In the genomic region with DNA sequence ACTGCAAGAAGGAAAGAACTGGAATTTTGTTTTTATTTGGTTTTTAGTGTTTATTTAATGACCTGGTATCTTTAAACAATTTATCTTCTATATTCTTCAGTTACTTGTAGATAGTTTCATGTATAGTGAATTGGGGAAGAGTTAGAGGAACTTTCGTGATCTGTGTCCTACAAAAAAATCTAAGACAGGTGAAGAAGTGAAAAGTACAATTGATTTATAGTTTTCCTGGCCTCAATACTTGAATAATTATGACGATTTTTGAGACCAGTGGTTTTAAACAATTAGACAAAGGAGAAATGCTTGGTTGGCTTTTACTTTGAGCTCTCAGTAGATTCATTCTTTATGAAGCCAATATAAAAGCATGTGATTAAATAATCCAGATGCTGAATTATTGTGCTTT, we compare ENCODE assay signal across 9 cellular contexts. TPM values are rescaled to one million over a fixed set of nuclear protein-coding genes. Genes with fewer than 3 reads are reported as not detected.
A peak's percentile ranks its signal among the peaks of the same experiment; 100 is the strongest.
DNase-seq lines count a peak whose midpoint lies in the region; ATAC-seq and TF ChIP-seq lines count a peak whose summit lies in the region.
"Had no signal": no experiment of that assay in that cellular context is flagged by ENCODE, and none has a peak within 500 bp of the region (broad histone marks: within the 10 kb centered on the region; RNA-seq: fewer than 3 reads in every experiment).

No MANE protein-coding gene starts in this region.

- peak overlapping the region; percentile 58; the same call in 1 of the 2 replicates for H3K9ac ChIP-seq in iPS-20b (ENCODE audit: low read depth, low read length)

- ATAC-seq in WTC11 (no peak), upper lobe of right lung (no peak), GM18505 (IDR thresholded peaks at IDR 0.05; ENCODE audit: unreplicated experiment) (no peak)

- POLR2A ChIA-PET in MCF 10A (lab: Yijun Ruan, JAX) = interaction anchor here (0.5 to 6.2 kb wide), 9 partner anchors 8 to 1563 kb away, joined by 3 to 63 read pairs (median 3); a partner anchor contains a TSS
- POLR2A ChIA-PET in WTC11 (lab: Charles Lee) = no interaction called here

- H3K4me1 Mint-ChIP-seq in MCF 10A (ENCODE audit: insufficient read depth, unreplicated experiment) (peaks cover 28% of the 10 kb centered on the region), WTC11 (peaks cover 50% of the 10 kb centered on the region)

- no peaks in the 10 kb centered on the region for H3K9me3 Mint-ChIP-seq in MCF 10A (ENCODE audit: unreplicated experiment)
- H3K9me3 Mint-ChIP-seq in WTC11 = no peaks in the 10 kb centered on the region

- TF ChIP-seq CTCF in MCF 10A (IDR thresholded peaks at IDR 0.05; ENCODE audit: unreplicated experiment) = no peak
- TF ChIP-seq CTCF in breast epithelium (IDR thresholded peaks at IDR 0.05) = no peak
- TF ChIP-seq CTCF in WTC11 (IDR thresholded peaks at IDR 0.05) = no peak
- no peak for TF ChIP-seq CTCF in upper lobe of right lung (IDR thresholded peaks at IDR 0.05)

- peak overlapping the region in 1 of 3 donors; percentile 9 for H3K4me3 ChIP-seq in breast epithelium
- H3K4me3 ChIP-seq in iPS-20b (ENCODE audit: low read length) = peak overlapping the region; percentile 99
- H3K4me3 ChIP-seq in upper lobe of right lung = peak overlapping the region; percentile 72

- H3K9me3 ChIP-seq in breast epithelium = no peaks in the 10 kb centered on the region
- no peaks in the 10 kb centered on the region for H3K9me3 ChIP-seq in iPS-20b (ENCODE audit: insufficient read depth, low read depth, low read length)
- H3K9me3 ChIP-seq in upper lobe of right lung = no peaks in the 10 kb centered on the region
- H3K9me3 ChIP-seq: right atrium auricular region had no signal

- DNase-seq in MCF 10A (ENCODE audit: unreplicated experiment) (no peak), breast epithelium (ENCODE audit: low spot score in 2 of 2) (no peak), WTC11 (ENCODE audit: low spot score) (no peak), upper lobe of right lung (no peak), NCI-H446 (lab: John Stamatoyannopoulos, UW) (no peak)
- no peak for DNase-seq in stimulated activated CD4-positive, alpha-beta T cell treated with anti-CD3 and anti-CD28 coated beads, Interleukin-4, amount 100 ng/mL, for 24 hours

- no peaks in the 10 kb centered on the region for H3K36me3 ChIP-seq in breast epithelium
- H3K36me3 ChIP-seq in iPS-20b (ENCODE audit: insufficient read depth, low read depth, low read length) = no peaks in the 10 kb centered on the region
- no peaks in the 10 kb centered on the region for H3K36me3 ChIP-seq in upper lobe of right lung
- H3K36me3 ChIP-seq: right atrium auricular region had no signal

- H3K36me3 Mint-ChIP-seq in MCF 10A (ENCODE audit: insufficient read depth, unreplicated experiment) (peaks cover 22% of the 10 kb centered on the region), WTC11 (no peaks in the 10 kb centered on the region)

- H3K27me3 ChIP-seq in breast epithelium (no peaks in the 10 kb centered on the region), iPS-20b (ENCODE audit: insufficient read depth, low read length) (no peaks in the 10 kb centered on the region), upper lobe of right lung (no peaks in the 10 kb centered on the region)
- H3K27me3 ChIP-seq: right atrium auricular region had no signal

- CTCF ChIA-PET in MCF 10A (lab: Yijun Ruan, JAX) (interaction anchor here (0.6 to 1.6 kb wide), 5 partner anchors 8 to 224 kb away, joined by 3 to 6 read pairs (median 4); no protein-coding TSS in a partner anchor), WTC11 (lab: Charles Lee) (no interaction called here)

- BruUV-seq in MCF 10A (replicated peaks; lab: Mats Ljungman, UMichigan) = no TSS peak

- H3K27me3 Mint-ChIP-seq in MCF 10A (ENCODE audit: insufficient read depth, unreplicated experiment) (no peaks in the 10 kb centered on the region), WTC11 (ENCODE audit: low read depth) (no peaks in the 10 kb centered on the region)

- H3K4me1 ChIP-seq in breast epithelium = peaks cover 0 to 11% of the 10 kb centered on the region in 2 donors
- peaks cover 14% of the 10 kb centered on the region; the same call in 1 of the 2 replicates for H3K4me1 ChIP-seq in iPS-20b (ENCODE audit: insufficient read depth, low read length)
- H3K4me1 ChIP-seq in upper lobe of right lung = peaks cover 39% of the 10 kb centered on the region

- intact Hi-C loops in MCF 10A (cut with micrococcal nuclease) (loop anchor here (5.0 to 10.0 kb wide), 2 partner anchors 370 to 1507 kb away; a partner anchor contains a TSS), breast epithelium (cut with DNase I; ENCODE audit: low total_unique reads) (no loop called here), upper lobe of right lung (cut with DNase I) (no loop called here)

- H3K4me3 Mint-ChIP-seq in MCF 10A (ENCODE audit: unreplicated experiment) = peak overlapping the region; percentile 84
- peak overlapping the region; percentile 40 for H3K4me3 Mint-ChIP-seq in WTC11

- H3K27ac Mint-ChIP-seq in MCF 10A (ENCODE audit: low read depth, unreplicated experiment) (peak overlapping the region; percentile 99), WTC11 (peak overlapping the region; percentile 5; the same call in 1 of the 2 replicates)

- no peak for TF ChIP-seq POLR2A in breast epithelium (IDR thresholded peaks at IDR 0.05)
- no peak for TF ChIP-seq POLR2A in GM18505 (IDR thresholded peaks at IDR 0.05; ENCODE audit: borderline replicate concordance, extremely low read depth, insufficient read depth, insufficient read length)

- H3K27ac ChIP-seq in breast epithelium (no peak overlapping the region), iPS-20b (ENCODE audit: low read length) (no peak overlapping the region), upper lobe of right lung (peak overlapping the region; percentile 0)

TF ChIP-seq in WTC11, 78 proteins besides CTCF, POLR2A, EP300 and RAD21:
- TF ChIP-seq, protein P1, sequence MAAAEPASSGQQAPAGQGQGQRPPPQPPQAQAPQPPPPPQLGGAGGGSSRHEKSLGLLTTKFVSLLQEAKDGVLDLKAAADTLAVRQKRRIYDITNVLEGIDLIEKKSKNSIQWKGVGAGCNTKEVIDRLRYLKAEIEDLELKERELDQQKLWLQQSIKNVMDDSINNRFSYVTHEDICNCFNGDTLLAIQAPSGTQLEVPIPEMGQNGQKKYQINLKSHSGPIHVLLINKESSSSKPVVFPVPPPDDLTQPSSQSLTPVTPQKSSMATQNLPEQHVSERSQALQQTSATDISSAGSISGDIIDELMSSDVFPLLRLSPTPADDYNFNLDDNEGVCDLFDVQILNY (CRISPR knock-in tag; IDR thresholded peaks at IDR 0.05) = no peak
- TF ChIP-seq FOXK1 (CRISPR knock-in tag; IDR thresholded peaks at IDR 0.05) = no peak
- TF ChIP-seq, protein P2, sequence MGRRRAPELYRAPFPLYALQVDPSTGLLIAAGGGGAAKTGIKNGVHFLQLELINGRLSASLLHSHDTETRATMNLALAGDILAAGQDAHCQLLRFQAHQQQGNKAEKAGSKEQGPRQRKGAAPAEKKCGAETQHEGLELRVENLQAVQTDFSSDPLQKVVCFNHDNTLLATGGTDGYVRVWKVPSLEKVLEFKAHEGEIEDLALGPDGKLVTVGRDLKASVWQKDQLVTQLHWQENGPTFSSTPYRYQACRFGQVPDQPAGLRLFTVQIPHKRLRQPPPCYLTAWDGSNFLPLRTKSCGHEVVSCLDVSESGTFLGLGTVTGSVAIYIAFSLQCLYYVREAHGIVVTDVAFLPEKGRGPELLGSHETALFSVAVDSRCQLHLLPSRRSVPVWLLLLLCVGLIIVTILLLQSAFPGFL (CRISPR knock-in tag; IDR thresholded peaks at IDR 0.05; ENCODE audit: borderline replicate concordance) = no peak
- TF ChIP-seq NFYB (CRISPR knock-in tag; conservative IDR thresholded peaks at IDR 0.05; ENCODE audit: low read depth) = no peak
- no peak for TF ChIP-seq TEAD4 (CRISPR knock-in tag; IDR thresholded peaks at IDR 0.05)
- TF ChIP-seq, protein P3, sequence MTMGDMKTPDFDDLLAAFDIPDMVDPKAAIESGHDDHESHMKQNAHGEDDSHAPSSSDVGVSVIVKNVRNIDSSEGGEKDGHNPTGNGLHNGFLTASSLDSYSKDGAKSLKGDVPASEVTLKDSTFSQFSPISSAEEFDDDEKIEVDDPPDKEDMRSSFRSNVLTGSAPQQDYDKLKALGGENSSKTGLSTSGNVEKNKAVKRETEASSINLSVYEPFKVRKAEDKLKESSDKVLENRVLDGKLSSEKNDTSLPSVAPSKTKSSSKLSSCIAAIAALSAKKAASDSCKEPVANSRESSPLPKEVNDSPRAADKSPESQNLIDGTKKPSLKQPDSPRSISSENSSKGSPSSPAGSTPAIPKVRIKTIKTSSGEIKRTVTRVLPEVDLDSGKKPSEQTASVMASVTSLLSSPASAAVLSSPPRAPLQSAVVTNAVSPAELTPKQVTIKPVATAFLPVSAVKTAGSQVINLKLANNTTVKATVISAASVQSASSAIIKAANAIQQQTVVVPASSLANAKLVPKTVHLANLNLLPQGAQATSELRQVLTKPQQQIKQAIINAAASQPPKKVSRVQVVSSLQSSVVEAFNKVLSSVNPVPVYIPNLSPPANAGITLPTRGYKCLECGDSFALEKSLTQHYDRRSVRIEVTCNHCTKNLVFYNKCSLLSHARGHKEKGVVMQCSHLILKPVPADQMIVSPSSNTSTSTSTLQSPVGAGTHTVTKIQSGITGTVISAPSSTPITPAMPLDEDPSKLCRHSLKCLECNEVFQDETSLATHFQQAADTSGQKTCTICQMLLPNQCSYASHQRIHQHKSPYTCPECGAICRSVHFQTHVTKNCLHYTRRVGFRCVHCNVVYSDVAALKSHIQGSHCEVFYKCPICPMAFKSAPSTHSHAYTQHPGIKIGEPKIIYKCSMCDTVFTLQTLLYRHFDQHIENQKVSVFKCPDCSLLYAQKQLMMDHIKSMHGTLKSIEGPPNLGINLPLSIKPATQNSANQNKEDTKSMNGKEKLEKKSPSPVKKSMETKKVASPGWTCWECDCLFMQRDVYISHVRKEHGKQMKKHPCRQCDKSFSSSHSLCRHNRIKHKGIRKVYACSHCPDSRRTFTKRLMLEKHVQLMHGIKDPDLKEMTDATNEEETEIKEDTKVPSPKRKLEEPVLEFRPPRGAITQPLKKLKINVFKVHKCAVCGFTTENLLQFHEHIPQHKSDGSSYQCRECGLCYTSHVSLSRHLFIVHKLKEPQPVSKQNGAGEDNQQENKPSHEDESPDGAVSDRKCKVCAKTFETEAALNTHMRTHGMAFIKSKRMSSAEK (CRISPR knock-in tag; IDR thresholded peaks at IDR 0.05; ENCODE audit: borderline replicate concordance) = no peak
- TF ChIP-seq RELA (CRISPR knock-in tag; IDR thresholded peaks at IDR 0.05; ENCODE audit: borderline replicate concordance) = no peak
TF ChIP-seq in WTC11: peak in this region for 0.

RNA-seq across cellular contexts. Expression of a gene that starts 7.5 kb away (rescaled TPM):
- total RNA-seq in MCF 10A (2022) = 32.1 and 36.5 TPM in 2 replicates
- 10 to 100 TPM; 42.4 to 51.1 (median 43.9) TPM for total RNA-seq in breast epithelium
- 30.0 to 31.0 TPM (median 30.4 TPM) in 3 replicates for total RNA-seq in WTC11 (2021)
- 43.8 TPM for total RNA-seq in upper lobe of right lung

RNA-seq across cellular contexts. Expression of a gene that starts 7.6 kb away (rescaled TPM):
- total RNA-seq in MCF 10A (2022) (7.2 and 9.6 TPM in 2 replicates), breast epithelium (10 to 100 TPM in 2 of 3 donors, 1 to 10 TPM in 1; 9.4 to 26.2 (median 24.3) TPM), WTC11 (2021) (1.6 to 2.7 TPM (median 2.1 TPM) in 3 replicates), upper lobe of right lung (10.2 TPM)
